ENCODE assay signal across 1 cellular context in genomic region chr19:38671654-38672053, GRCh38.
TF ChIP-seq lines count a peak whose summit lies in the region.

No MANE protein-coding gene starts in this region.

TF ChIP-seq in endothelial cell of umbilical vein, 7 proteins besides CTCF, POLR2A, EP300 and RAD21:
- TF ChIP-seq GATA2 (IDR thresholded peaks at IDR 0.05; ENCODE audit: insufficient read depth, insufficient read length, low read depth, low read length) = no peak
- TF ChIP-seq POLR2AphosphoS5 (IDR thresholded peaks at IDR 0.05; ENCODE audit: insufficient read depth, low read depth, low read length) = no peak
- TF ChIP-seq EZH2 (IDR thresholded peaks at IDR 0.05; ENCODE audit: borderline replicate concordance, low read depth, low read length, severe bottlenecking) = no peak
- TF ChIP-seq, protein P1, sequence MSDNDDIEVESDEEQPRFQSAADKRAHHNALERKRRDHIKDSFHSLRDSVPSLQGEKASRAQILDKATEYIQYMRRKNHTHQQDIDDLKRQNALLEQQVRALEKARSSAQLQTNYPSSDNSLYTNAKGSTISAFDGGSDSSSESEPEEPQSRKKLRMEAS (IDR thresholded peaks at IDR 0.05; ENCODE audit: insufficient read depth, insufficient read length) = no peak
- TF ChIP-seq FOS (IDR thresholded peaks at IDR 0.05; ENCODE audit: borderline replicate concordance, insufficient read depth, low read length) = no peak
- TF ChIP-seq JUN (IDR thresholded peaks at IDR 0.05; ENCODE audit: borderline replicate concordance, insufficient read depth, insufficient read length, low read depth) = no peak
- no peak for TF ChIP-seq MYC (IDR thresholded peaks at IDR 0.05; ENCODE audit: low read depth, low read length)
TF ChIP-seq in endothelial cell of umbilical vein: peak in this region for 0.
